ENCODE assay signal across 35 cellular contexts in the genomic region with DNA sequence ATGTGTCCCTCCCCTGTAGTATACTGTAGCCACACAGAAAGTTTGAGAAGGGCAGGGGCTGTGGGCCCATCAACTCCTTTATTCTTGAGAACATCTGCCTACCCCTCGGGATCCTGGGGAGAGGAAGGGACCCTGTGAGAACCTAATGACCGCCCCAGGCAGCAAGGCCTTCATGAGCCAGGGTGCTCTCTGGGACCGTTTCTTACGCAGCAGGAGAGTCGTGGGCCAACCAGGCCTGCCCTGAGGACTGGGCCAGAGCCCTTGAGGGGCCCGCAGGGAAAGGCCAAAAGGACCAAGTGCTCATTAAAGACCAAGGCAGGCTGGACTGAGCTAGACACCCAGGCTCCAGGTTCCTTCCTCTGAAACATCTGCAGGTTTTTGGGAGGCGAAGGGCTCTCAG. TPM values are rescaled to one million over a fixed set of nuclear protein-coding genes. Genes with fewer than 3 reads are reported as not detected.
"Had no signal": no experiment of that assay in that cellular context is flagged by ENCODE, and none has a peak within 500 bp of the region (broad histone marks: within the 10 kb centered on the region; RNA-seq: fewer than 3 reads in every experiment).

No MANE protein-coding gene starts in this region.

- H3K4me1 ChIP-seq: Peyer's patch had no signal

- H3K27me3 Mint-ChIP-seq: activated CD4-positive, alpha-beta memory T cell treated with anti-CD3 and anti-CD28 coated beads, Interleukin-2, amount 10 ng/mL, durations not matched to agents 7 days and 5 days; activated CD8-positive, alpha-beta memory T cell treated with anti-CD3 and anti-CD28 coated beads, Interleukin-2, amount 10 ng/mL, durations not matched to agents 7 days and 5 days; activated naive CD4-positive, alpha-beta T cell treated with anti-CD3 and anti-CD28 coated beads, Interleukin-2, amount 10 ng/mL, durations not matched to agents 7 days and 5 days; activated naive CD8-positive, alpha-beta T cell had no signal

- FAIRE-seq: bronchial epithelial cell had no signal

- DNase-seq: activated CD4-positive, alpha-beta memory T cell treated with anti-CD3 and anti-CD28 coated beads, Interleukin-2, amount 10 ng/mL, durations not matched to agents 7 days and 5 days; activated CD4-positive, alpha-beta T cell treated with anti-CD3 and anti-CD28 coated beads for 1 hour; activated CD4-positive, alpha-beta T cell treated with anti-CD3 and anti-CD28 coated beads for 48 hours; activated CD4-positive, CD25-positive, alpha-beta regulatory T cell; activated CD8-positive, alpha-beta memory T cell treated with anti-CD3 and anti-CD28 coated beads for 24 hours; activated CD8-positive, alpha-beta memory T cell treated with anti-CD3 and anti-CD28 coated beads, Interleukin-2, amount 10 ng/mL, durations not matched to agents 7 days and 5 days; activated CD8-positive, alpha-beta memory T cell treated with anti-CD3 and anti-CD28 coated beads, Interleukin-2, amount 50 U/mL, for 48 hours; activated effector memory CD4-positive, alpha-beta T cell treated with Interleukin-2 at 50 U/mL for 16 hours; activated naive CD4-positive, alpha-beta T cell treated with anti-CD3 and anti-CD28 coated beads, Interleukin-2, amount 10 ng/mL, durations not matched to agents 7 days and 5 days; activated naive CD8-positive, alpha-beta T cell treated with anti-CD3 and anti-CD28 coated beads, Interleukin-2, amount 50 U/mL, for 24 hours; activated T-cell treated with anti-CD3 and anti-CD28 coated beads, Interleukin-2, amount 50 U/mL, for 48 hours; Kasumi-1; KBM-7; MG63; NCI-H1048; NCI-H1105 treated with DMSO at 0.1 percent for 48 hours; NCI-H1436; NCI-H1694 treated with DMSO at 0.1 percent for 48 hours; NCI-H2029; NCI-H510A; NCI-H526; NCI-H748 treated with DMSO at 0.1 percent for 48 hours; NK-92 treated with Interleukin-12 subunit alpha and Interleukin-12 subunit beta, amount 100 ng/mL, for 24 hours; PC-3; Peyer's patch; RPMI8226; SIG-M5; T-cell; T-helper 2 cell; T-helper 9 cell; WERI-Rb-1 had no signal

- H3K4me1 Mint-ChIP-seq: activated CD4-positive, alpha-beta memory T cell treated with anti-CD3 and anti-CD28 coated beads, Interleukin-2, amount 10 ng/mL, durations not matched to agents 7 days and 5 days; activated CD8-positive, alpha-beta memory T cell treated with anti-CD3 and anti-CD28 coated beads, Interleukin-2, amount 10 ng/mL, durations not matched to agents 7 days and 5 days; activated naive CD4-positive, alpha-beta T cell treated with anti-CD3 and anti-CD28 coated beads, Interleukin-2, amount 10 ng/mL, durations not matched to agents 7 days and 5 days; activated naive CD8-positive, alpha-beta T cell treated with anti-CD3 and anti-CD28 coated beads, Interleukin-2, amount 50 U/mL, for 24 hours; brain; T-cell had no signal

- H3K9me3 ChIP-seq: MG63, Peyer's patch had no signal

- H3K36me3 ChIP-seq: MG63, WERI-Rb-1 had no signal

- H3K27me3 ChIP-seq: MG63, Peyer's patch had no signal

- H3K9me3 Mint-ChIP-seq: activated CD4-positive, alpha-beta memory T cell treated with anti-CD3 and anti-CD28 coated beads, Interleukin-2, amount 10 ng/mL, durations not matched to agents 7 days and 5 days; activated naive CD4-positive, alpha-beta T cell treated with anti-CD3 and anti-CD28 coated beads, Interleukin-2, amount 10 ng/mL, durations not matched to agents 7 days and 5 days; activated naive CD8-positive, alpha-beta T cell treated with anti-CD3 and anti-CD28 coated beads, Interleukin-2, amount 50 U/mL, for 24 hours; brain; T-cell had no signal

- ATAC-seq: activated CD8-positive, alpha-beta memory T cell treated with anti-CD3 and anti-CD28 coated beads, Interleukin-2, amount 10 ng/mL, durations not matched to agents 7 days and 5 days; activated naive CD8-positive, alpha-beta T cell treated with anti-CD3 and anti-CD28 coated beads, Interleukin-2, amount 50 U/mL, for 24 hours; T-cell had no signal

- H3K27ac ChIP-seq: Peyer's patch, WERI-Rb-1 had no signal

- H3K36me3 Mint-ChIP-seq: activated CD8-positive, alpha-beta memory T cell treated with anti-CD3 and anti-CD28 coated beads, Interleukin-2, amount 10 ng/mL, durations not matched to agents 7 days and 5 days; activated naive CD4-positive, alpha-beta T cell treated with anti-CD3 and anti-CD28 coated beads, Interleukin-2, amount 10 ng/mL, durations not matched to agents 7 days and 5 days; activated naive CD8-positive, alpha-beta T cell; brain; T-cell had no signal

- H3K27ac Mint-ChIP-seq: activated CD4-positive, alpha-beta memory T cell treated with anti-CD3 and anti-CD28 coated beads, Interleukin-2, amount 10 ng/mL, durations not matched to agents 7 days and 5 days; activated CD8-positive, alpha-beta memory T cell treated with anti-CD3 and anti-CD28 coated beads, Interleukin-2, amount 10 ng/mL, durations not matched to agents 7 days and 5 days; activated naive CD4-positive, alpha-beta T cell treated with anti-CD3 and anti-CD28 coated beads, Interleukin-2, amount 10 ng/mL, durations not matched to agents 7 days and 5 days; activated naive CD8-positive, alpha-beta T cell; activated naive CD8-positive, alpha-beta T cell treated with anti-CD3 and anti-CD28 coated beads, Interleukin-2, amount 50 U/mL, for 24 hours; brain; T-cell had no signal

- H3K4me3 Mint-ChIP-seq: activated CD4-positive, alpha-beta memory T cell treated with anti-CD3 and anti-CD28 coated beads, Interleukin-2, amount 10 ng/mL, durations not matched to agents 7 days and 5 days; activated CD8-positive, alpha-beta memory T cell treated with anti-CD3 and anti-CD28 coated beads, Interleukin-2, amount 10 ng/mL, durations not matched to agents 7 days and 5 days; activated naive CD4-positive, alpha-beta T cell treated with anti-CD3 and anti-CD28 coated beads, Interleukin-2, amount 10 ng/mL, durations not matched to agents 7 days and 5 days; activated naive CD8-positive, alpha-beta T cell; activated naive CD8-positive, alpha-beta T cell treated with anti-CD3 and anti-CD28 coated beads, Interleukin-2, amount 50 U/mL, for 24 hours; brain; T-cell had no signal

- H3K4me3 ChIP-seq: MG63, Peyer's patch had no signal

RNA-seq across cellular contexts. Expression of a gene that starts 5.2 kb away (rescaled TPM):
- total RNA-seq: SK-MEL-5 had no signal
